Comparison of ENCODE assay signal across 1 cellular context in the genomic region with DNA sequence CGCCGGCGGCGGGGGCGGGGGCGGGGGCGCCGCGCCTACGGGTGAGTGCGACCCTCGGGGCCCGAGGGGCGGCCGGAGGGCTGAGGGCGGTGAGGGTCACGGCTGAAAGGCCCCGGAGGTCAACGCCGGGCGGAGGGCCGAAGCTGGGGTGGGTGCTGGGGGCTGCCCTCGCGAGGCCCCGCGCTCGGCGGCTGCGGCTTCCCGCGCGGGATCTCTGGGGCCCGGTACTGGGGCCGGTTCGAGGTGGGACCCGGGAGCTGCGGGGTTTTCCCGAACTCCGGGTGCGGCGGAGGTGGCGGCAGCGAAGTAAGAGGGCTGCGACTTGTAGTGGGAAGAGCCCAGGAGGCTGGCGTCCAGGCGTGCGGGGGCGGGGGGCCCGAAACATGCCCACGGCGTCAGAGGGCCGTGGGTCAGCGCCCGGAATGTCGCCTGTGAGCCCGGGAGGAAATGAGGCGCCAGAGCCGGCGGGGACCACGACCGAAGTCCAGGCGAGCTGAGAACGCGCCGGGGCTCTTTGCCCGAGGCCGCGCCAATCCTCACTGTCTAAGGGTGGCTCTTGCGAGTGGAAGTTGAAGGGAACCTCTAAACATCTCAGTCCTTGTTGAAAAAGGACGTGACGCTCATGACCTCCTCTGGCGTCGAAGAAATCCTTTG.
TF ChIP-seq lines count a peak whose summit lies in the region.

No MANE protein-coding gene starts in this region.

TF ChIP-seq in HepG2, 621 proteins besides CTCF, POLR2A, EP300 and RAD21 (continued from another document and continues in another):
- TF ChIP-seq, protein P1, sequence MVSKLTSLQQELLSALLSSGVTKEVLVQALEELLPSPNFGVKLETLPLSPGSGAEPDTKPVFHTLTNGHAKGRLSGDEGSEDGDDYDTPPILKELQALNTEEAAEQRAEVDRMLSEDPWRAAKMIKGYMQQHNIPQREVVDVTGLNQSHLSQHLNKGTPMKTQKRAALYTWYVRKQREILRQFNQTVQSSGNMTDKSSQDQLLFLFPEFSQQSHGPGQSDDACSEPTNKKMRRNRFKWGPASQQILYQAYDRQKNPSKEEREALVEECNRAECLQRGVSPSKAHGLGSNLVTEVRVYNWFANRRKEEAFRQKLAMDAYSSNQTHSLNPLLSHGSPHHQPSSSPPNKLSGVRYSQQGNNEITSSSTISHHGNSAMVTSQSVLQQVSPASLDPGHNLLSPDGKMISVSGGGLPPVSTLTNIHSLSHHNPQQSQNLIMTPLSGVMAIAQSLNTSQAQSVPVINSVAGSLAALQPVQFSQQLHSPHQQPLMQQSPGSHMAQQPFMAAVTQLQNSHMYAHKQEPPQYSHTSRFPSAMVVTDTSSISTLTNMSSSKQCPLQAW (CRISPR knock-in tag; IDR thresholded peaks at IDR 0.05), result no peak
- TF ChIP-seq, protein P2, sequence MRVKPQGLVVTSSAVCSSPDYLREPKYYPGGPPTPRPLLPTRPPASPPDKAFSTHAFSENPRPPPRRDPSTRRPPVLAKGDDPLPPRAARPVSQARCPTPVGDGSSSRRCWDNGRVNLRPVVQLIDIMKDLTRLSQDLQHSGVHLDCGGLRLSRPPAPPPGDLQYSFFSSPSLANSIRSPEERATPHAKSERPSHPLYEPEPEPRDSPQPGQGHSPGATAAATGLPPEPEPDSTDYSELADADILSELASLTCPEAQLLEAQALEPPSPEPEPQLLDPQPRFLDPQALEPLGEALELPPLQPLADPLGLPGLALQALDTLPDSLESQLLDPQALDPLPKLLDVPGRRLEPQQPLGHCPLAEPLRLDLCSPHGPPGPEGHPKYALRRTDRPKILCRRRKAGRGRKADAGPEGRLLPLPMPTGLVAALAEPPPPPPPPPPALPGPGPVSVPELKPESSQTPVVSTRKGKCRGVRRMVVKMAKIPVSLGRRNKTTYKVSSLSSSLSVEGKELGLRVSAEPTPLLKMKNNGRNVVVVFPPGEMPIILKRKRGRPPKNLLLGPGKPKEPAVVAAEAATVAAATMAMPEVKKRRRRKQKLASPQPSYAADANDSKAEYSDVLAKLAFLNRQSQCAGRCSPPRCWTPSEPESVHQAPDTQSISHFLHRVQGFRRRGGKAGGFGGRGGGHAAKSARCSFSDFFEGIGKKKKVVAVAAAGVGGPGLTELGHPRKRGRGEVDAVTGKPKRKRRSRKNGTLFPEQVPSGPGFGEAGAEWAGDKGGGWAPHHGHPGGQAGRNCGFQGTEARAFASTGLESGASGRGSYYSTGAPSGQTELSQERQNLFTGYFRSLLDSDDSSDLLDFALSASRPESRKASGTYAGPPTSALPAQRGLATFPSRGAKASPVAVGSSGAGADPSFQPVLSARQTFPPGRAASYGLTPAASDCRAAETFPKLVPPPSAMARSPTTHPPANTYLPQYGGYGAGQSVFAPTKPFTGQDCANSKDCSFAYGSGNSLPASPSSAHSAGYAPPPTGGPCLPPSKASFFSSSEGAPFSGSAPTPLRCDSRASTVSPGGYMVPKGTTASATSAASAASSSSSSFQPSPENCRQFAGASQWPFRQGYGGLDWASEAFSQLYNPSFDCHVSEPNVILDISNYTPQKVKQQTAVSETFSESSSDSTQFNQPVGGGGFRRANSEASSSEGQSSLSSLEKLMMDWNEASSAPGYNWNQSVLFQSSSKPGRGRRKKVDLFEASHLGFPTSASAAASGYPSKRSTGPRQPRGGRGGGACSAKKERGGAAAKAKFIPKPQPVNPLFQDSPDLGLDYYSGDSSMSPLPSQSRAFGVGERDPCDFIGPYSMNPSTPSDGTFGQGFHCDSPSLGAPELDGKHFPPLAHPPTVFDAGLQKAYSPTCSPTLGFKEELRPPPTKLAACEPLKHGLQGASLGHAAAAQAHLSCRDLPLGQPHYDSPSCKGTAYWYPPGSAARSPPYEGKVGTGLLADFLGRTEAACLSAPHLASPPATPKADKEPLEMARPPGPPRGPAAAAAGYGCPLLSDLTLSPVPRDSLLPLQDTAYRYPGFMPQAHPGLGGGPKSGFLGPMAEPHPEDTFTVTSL (CRISPR knock-in tag; IDR thresholded peaks at IDR 0.05; ENCODE audit: borderline replicate concordance), result no peak
- TF ChIP-seq ZNF468 (CRISPR knock-in tag; IDR thresholded peaks at IDR 0.05) (no peak), KLF12 (CRISPR knock-in tag; IDR thresholded peaks at IDR 0.05; ENCODE audit: borderline replicate concordance) (no peak), ZC3H13 (CRISPR knock-in tag; IDR thresholded peaks at IDR 0.05) (no peak), ATF1 (CRISPR knock-in tag; IDR thresholded peaks at IDR 0.05) (no peak), KDM2A (CRISPR knock-in tag; IDR thresholded peaks at IDR 0.05; ENCODE audit: borderline replicate concordance, low read depth) (0 out of 2 replicates have a peak, but pooled peaks have one; percentile 18), PHB2 (IDR thresholded peaks at IDR 0.05; ENCODE audit: partially characterized antibody) (no peak)
- TF ChIP-seq, protein P3, sequence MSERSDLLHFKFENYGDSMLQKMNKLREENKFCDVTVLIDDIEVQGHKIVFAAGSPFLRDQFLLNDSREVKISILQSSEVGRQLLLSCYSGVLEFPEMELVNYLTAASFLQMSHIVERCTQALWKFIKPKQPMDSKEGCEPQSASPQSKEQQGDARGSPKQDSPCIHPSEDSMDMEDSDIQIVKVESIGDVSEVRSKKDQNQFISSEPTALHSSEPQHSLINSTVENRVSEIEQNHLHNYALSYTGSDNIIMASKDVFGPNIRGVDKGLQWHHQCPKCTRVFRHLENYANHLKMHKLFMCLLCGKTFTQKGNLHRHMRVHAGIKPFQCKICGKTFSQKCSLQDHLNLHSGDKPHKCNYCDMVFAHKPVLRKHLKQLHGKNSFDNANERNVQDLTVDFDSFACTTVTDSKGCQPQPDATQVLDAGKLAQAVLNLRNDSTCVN (CRISPR knock-in tag; IDR thresholded peaks at IDR 0.05; ENCODE audit: borderline replicate concordance), result no peak
- TF ChIP-seq, protein P4, sequence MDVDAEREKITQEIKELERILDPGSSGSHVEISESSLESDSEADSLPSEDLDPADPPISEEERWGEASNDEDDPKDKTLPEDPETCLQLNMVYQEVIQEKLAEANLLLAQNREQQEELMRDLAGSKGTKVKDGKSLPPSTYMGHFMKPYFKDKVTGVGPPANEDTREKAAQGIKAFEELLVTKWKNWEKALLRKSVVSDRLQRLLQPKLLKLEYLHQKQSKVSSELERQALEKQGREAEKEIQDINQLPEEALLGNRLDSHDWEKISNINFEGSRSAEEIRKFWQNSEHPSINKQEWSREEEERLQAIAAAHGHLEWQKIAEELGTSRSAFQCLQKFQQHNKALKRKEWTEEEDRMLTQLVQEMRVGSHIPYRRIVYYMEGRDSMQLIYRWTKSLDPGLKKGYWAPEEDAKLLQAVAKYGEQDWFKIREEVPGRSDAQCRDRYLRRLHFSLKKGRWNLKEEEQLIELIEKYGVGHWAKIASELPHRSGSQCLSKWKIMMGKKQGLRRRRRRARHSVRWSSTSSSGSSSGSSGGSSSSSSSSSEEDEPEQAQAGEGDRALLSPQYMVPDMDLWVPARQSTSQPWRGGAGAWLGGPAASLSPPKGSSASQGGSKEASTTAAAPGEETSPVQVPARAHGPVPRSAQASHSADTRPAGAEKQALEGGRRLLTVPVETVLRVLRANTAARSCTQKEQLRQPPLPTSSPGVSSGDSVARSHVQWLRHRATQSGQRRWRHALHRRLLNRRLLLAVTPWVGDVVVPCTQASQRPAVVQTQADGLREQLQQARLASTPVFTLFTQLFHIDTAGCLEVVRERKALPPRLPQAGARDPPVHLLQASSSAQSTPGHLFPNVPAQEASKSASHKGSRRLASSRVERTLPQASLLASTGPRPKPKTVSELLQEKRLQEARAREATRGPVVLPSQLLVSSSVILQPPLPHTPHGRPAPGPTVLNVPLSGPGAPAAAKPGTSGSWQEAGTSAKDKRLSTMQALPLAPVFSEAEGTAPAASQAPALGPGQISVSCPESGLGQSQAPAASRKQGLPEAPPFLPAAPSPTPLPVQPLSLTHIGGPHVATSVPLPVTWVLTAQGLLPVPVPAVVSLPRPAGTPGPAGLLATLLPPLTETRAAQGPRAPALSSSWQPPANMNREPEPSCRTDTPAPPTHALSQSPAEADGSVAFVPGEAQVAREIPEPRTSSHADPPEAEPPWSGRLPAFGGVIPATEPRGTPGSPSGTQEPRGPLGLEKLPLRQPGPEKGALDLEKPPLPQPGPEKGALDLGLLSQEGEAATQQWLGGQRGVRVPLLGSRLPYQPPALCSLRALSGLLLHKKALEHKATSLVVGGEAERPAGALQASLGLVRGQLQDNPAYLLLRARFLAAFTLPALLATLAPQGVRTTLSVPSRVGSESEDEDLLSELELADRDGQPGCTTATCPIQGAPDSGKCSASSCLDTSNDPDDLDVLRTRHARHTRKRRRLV (CRISPR knock-in tag; IDR thresholded peaks at IDR 0.05), result no peak
- TF ChIP-seq, protein P5, sequence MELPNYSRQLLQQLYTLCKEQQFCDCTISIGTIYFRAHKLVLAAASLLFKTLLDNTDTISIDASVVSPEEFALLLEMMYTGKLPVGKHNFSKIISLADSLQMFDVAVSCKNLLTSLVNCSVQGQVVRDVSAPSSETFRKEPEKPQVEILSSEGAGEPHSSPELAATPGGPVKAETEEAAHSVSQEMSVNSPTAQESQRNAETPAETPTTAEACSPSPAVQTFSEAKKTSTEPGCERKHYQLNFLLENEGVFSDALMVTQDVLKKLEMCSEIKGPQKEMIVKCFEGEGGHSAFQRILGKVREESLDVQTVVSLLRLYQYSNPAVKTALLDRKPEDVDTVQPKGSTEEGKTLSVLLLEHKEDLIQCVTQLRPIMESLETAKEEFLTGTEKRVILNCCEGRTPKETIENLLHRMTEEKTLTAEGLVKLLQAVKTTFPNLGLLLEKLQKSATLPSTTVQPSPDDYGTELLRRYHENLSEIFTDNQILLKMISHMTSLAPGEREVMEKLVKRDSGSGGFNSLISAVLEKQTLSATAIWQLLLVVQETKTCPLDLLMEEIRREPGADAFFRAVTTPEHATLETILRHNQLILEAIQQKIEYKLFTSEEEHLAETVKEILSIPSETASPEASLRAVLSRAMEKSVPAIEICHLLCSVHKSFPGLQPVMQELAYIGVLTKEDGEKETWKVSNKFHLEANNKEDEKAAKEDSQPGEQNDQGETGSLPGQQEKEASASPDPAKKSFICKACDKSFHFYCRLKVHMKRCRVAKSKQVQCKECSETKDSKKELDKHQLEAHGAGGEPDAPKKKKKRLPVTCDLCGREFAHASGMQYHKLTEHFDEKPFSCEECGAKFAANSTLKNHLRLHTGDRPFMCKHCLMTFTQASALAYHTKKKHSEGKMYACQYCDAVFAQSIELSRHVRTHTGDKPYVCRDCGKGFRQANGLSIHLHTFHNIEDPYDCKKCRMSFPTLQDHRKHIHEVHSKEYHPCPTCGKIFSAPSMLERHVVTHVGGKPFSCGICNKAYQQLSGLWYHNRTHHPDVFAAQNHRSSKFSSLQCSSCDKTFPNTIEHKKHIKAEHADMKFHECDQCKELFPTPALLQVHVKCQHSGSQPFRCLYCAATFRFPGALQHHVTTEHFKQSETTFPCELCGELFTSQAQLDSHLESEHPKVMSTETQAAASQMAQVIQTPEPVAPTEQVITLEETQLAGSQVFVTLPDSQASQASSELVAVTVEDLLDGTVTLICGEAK (IDR thresholded peaks at IDR 0.05), result no peak
- TF ChIP-seq, protein P5 (CRISPR knock-in tag; IDR thresholded peaks at IDR 0.05), result no peak
- TF ChIP-seq, protein P6, sequence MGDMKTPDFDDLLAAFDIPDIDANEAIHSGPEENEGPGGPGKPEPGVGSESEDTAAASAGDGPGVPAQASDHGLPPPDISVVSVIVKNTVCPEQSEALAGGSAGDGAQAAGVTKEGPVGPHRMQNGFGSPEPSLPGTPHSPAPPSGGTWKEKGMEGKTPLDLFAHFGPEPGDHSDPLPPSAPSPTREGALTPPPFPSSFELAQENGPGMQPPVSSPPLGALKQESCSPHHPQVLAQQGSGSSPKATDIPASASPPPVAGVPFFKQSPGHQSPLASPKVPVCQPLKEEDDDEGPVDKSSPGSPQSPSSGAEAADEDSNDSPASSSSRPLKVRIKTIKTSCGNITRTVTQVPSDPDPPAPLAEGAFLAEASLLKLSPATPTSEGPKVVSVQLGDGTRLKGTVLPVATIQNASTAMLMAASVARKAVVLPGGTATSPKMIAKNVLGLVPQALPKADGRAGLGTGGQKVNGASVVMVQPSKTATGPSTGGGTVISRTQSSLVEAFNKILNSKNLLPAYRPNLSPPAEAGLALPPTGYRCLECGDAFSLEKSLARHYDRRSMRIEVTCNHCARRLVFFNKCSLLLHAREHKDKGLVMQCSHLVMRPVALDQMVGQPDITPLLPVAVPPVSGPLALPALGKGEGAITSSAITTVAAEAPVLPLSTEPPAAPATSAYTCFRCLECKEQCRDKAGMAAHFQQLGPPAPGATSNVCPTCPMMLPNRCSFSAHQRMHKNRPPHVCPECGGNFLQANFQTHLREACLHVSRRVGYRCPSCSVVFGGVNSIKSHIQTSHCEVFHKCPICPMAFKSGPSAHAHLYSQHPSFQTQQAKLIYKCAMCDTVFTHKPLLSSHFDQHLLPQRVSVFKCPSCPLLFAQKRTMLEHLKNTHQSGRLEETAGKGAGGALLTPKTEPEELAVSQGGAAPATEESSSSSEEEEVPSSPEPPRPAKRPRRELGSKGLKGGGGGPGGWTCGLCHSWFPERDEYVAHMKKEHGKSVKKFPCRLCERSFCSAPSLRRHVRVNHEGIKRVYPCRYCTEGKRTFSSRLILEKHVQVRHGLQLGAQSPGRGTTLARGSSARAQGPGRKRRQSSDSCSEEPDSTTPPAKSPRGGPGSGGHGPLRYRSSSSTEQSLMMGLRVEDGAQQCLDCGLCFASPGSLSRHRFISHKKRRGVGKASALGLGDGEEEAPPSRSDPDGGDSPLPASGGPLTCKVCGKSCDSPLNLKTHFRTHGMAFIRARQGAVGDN (CRISPR knock-in tag; IDR thresholded peaks at IDR 0.05), result peak; percentile 2; the same call in 1 of the 2 replicates
- TF ChIP-seq, protein P7, sequence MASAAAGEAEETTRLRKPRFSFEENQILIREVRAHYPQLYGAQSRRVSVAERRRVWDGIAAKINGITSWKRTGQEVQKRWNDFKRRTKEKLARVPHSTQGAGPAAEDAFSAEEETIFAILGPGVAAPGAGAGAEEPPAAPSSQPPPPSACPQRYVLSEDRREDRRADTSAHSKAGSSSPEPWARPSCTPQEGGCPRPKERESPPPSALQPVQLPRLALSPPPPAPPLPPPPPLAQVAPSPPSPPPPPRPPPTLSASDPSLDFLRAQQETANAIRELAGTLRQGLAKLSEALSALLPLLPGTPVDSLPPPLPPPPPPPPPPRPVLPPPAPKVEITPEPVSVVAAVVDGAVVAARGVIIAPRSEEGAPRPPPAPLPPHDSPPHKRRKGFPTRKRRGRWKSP (CRISPR knock-in tag; IDR thresholded peaks at IDR 0.05), result no peak
